In the genomic region with DNA sequence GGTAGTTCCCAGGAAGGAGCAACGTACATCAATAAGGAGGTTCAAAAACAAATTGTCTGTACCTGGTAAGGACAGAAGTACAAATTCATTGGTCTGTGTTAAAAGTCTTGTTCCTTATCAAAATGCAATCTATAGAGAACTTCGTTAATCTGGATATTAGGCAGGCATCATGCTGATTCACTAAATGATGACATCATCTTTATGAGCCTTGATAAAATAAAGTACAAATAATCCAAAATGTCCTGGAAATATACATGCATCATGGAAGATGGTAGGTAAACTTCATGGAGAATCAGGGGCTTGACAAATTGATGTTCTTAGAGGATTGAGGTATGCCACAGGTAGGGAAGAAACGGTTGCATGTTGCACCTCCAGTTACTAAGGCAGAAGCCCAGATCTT, we compare ENCODE assay signal across 33 cellular contexts.
"Had no signal": no experiment of that assay in that cellular context is flagged by ENCODE, and none has a peak within 500 bp of the region (broad histone marks: within the 10 kb centered on the region; RNA-seq: fewer than 3 reads in every experiment).

No MANE protein-coding gene starts in this region.

- H3K4me1 ChIP-seq: ascending aorta, body of pancreas, breast epithelium had no signal

- FAIRE-seq: astrocyte, bronchial epithelial cell had no signal

- H3K36me3 ChIP-seq: adrenal gland, ascending aorta, brain microvascular endothelial cell, breast epithelium, cardiac muscle cell had no signal

- H3K4me3 ChIP-seq: adrenal gland, ascending aorta, body of pancreas, breast epithelium, cardiac muscle cell had no signal

- ATAC-seq: activated naive CD4-positive, alpha-beta T cell treated with anti-CD3 and anti-CD28 coated beads, Interleukin-2, amount 50 U/mL, for 72 hours; activated naive CD8-positive, alpha-beta T cell treated with anti-CD3 and anti-CD28 coated beads, Interleukin-2, amount 50 U/mL, for 24 hours; activated T-cell treated with anti-CD3 and anti-CD28 coated beads, Interleukin-2, amount 50 U/mL, for 4 hours; activated T-cell treated with anti-CD3 and anti-CD28 coated beads, Interleukin-2, amount 50 U/mL, for 72 hours; activated T-helper 17 cell treated with anti-CD3 and anti-CD28 coated beads, Interleukin-2, amount 50 U/mL, for 72 hours; body of pancreas had no signal

- H3K27me3 ChIP-seq: adrenal gland, ascending aorta, body of pancreas, brain microvascular endothelial cell, breast epithelium, cardiac muscle cell had no signal

- H3K9me3 ChIP-seq: adrenal gland, ascending aorta, body of pancreas, breast epithelium had no signal

- H3K27ac ChIP-seq: adrenal gland, ascending aorta, body of pancreas, brain microvascular endothelial cell, breast epithelium, cardiac muscle cell had no signal

- DNase-seq: activated effector memory CD4-positive, alpha-beta T cell treated with anti-CD3 and anti-CD28 coated beads, Interleukin-2, amount 50 U/mL, for 16 hours; activated effector memory CD4-positive, alpha-beta T cell treated with Interleukin-2 at 50 U/mL for 16 hours; activated gamma-delta T cell; activated gamma-delta T cell treated with Interleukin-2 at 50 U/mL for 16 hours; activated naive CD4-positive, alpha-beta T cell; activated naive CD4-positive, alpha-beta T cell treated with anti-CD3 and anti-CD28 coated beads for 36 hours; activated naive CD4-positive, alpha-beta T cell treated with anti-CD3 and anti-CD28 coated beads, Interleukin-2, amount 10 ng/mL, durations not matched to agents 7 days and 5 days; activated naive CD4-positive, alpha-beta T cell treated with anti-CD3 and anti-CD28 coated beads, Interleukin-2, amount 50 U/mL, for 16 hours; activated naive CD4-positive, alpha-beta T cell treated with Interleukin-2 at 50 U/mL for 16 hours; activated naive CD8-positive, alpha-beta T cell treated with anti-CD3 and anti-CD28 coated beads for 36 hours; activated naive CD8-positive, alpha-beta T cell treated with anti-CD3 and anti-CD28 coated beads, Interleukin-2, amount 10 ng/mL, durations not matched to agents 7 days and 5 days; activated naive CD8-positive, alpha-beta T cell treated with anti-CD3 and anti-CD28 coated beads, Interleukin-2, amount 50 U/mL, for 24 hours; activated T-cell treated with anti-CD3 and anti-CD28 coated beads, Interleukin-2, amount 50 U/mL, for 24 hours; activated T-cell treated with anti-CD3 and anti-CD28 coated beads, Interleukin-2, amount 50 U/mL, for 4 hours; activated T-cell treated with anti-CD3 and anti-CD28 coated beads, Interleukin-2, amount 50 U/mL, for 48 hours; activated T-cell treated with anti-CD3 and anti-CD28 coated beads, Interleukin-2, amount 50 U/mL, for 72 hours; adrenal gland; amniotic stem cell; amygdala; anterior cingulate cortex; aorta; body of pancreas; brain microvascular endothelial cell; caudate nucleus; central memory CD4-positive, alpha-beta T cell; cerebellar nuclear complex had no signal
